Comparison of ENCODE assay signal across 9 cellular contexts in genomic region chr5:40437452-40437861, GRCh38.
DNase-seq lines count a peak whose midpoint lies in the region; ATAC-seq and TF ChIP-seq lines count a peak whose summit lies in the region.
"Had no signal": no experiment of that assay in that cellular context is flagged by ENCODE, and none has a peak within 500 bp of the region (broad histone marks: within the 10 kb centered on the region; RNA-seq: fewer than 3 reads in every experiment).

No MANE protein-coding gene starts in this region.

- H3K9me3 ChIP-seq in MG63 (no peaks in the 10 kb centered on the region), HAP-1 (no peaks in the 10 kb centered on the region)

- H3K4me1 ChIP-seq in HAP-1, result no peaks in the 10 kb centered on the region

- TF ChIP-seq CTCF in GM06990 (IDR thresholded peaks at IDR 0.05; ENCODE audit: insufficient read depth, low read length, poor library complexity, severe bottlenecking) (no peak), brain microvascular endothelial cell (IDR thresholded peaks at IDR 0.05; ENCODE audit: low read depth, low read length, missing control alignments) (no peak)

- H3K4me3 ChIP-seq in GM06990 (replicated peaks; ENCODE audit: low read depth, low read length) (no peak overlapping the region), MG63 (no peak overlapping the region), brain microvascular endothelial cell (ENCODE audit: low read depth, low read length) (no peak overlapping the region), HAP-1 (no peak overlapping the region)

- peak; percentile 69 for ATAC-seq in GM21619 (IDR thresholded peaks at IDR 0.05; ENCODE audit: unreplicated experiment)

- in situ Hi-C loops in brain microvascular endothelial cell (cut with HindIII; ENCODE audit: low pct_ligation_motif_present, low sequenced_read_pairs), result no loop called here
- in situ Hi-C loops in HAP-1 (cut with MboI; ENCODE audit: low sequenced_read_pairs), result no loop called here

- peak overlapping the region; percentile 45 for H3K27ac ChIP-seq in brain microvascular endothelial cell

- H3K27me3 ChIP-seq in GM06990 (replicated peaks; ENCODE audit: control insufficient read depth, insufficient read depth, low read length) (no peaks in the 10 kb centered on the region), MG63 (no peaks in the 10 kb centered on the region), brain microvascular endothelial cell (replicated peaks) (no peaks in the 10 kb centered on the region), HAP-1 (ENCODE audit: low read depth) (no peaks in the 10 kb centered on the region)

- DNase-seq in GM06990 (ENCODE audit: extremely low read depth, insufficient read length) (peak; percentile 12), MG63 (peak; percentile 68), brain microvascular endothelial cell (peak; percentile 90), iPS-NIHi11 (ENCODE audit: low spot score) (no peak), HAP-1 (ENCODE audit: low spot score in 2 of 2) (no peak), GM19240 (ENCODE audit: insufficient read length, low spot score) (no peak)
- peak in 2 of 3 experiments; percentile 2 to 43 for DNase-seq in stimulated activated CD4-positive, alpha-beta T cell treated with anti-CD3 and anti-CD28 coated beads, TNF-alpha, amount 100 ng/mL, for 24 hours (ENCODE audit: low read depth in 3 of 3)
- DNase-seq: left cardiac atrium had no signal

- H3K36me3 ChIP-seq in GM06990 (ENCODE audit: control insufficient read depth, insufficient read depth, low read length) (no peaks in the 10 kb centered on the region), MG63 (no peaks in the 10 kb centered on the region), brain microvascular endothelial cell (replicated peaks) (no peaks in the 10 kb centered on the region), HAP-1 (replicated peaks) (no peaks in the 10 kb centered on the region)

Comparison
In these comparisons a context has a peak if more than half of its experiments do, and no peak if none do; other contexts are left out.
1. DNase-seq: peak in GM06990 (single experiment), MG63 (single experiment), brain microvascular endothelial cell (single experiment) and stimulated activated CD4-positive, alpha-beta T cell treated with anti-CD3 and anti-CD28 coated beads, TNF-alpha, amount 100 ng/mL, for 24 hours (2 of 3); none in iPS-NIHi11 (single experiment), HAP-1 (0 of 2) and GM19240 (single experiment).